ENCODE assay signal across 14 cellular contexts in genomic region chr16:9114842-9115241, GRCh38. TPM values are rescaled to one million over a fixed set of nuclear protein-coding genes. Genes with fewer than 3 reads are reported as not detected.
DNase-seq lines count a peak whose midpoint lies in the region; ATAC-seq and TF ChIP-seq lines count a peak whose summit lies in the region.
"Had no signal": no experiment of that assay in that cellular context is flagged by ENCODE, and none has a peak within 500 bp of the region (broad histone marks: within the 10 kb centered on the region; RNA-seq: fewer than 3 reads in every experiment).

No MANE protein-coding gene starts in this region.

- H3K36me3 Mint-ChIP-seq in activated T-cell treated with anti-CD3 and anti-CD28 coated beads, Interleukin-2, amount 50 U/mL, for 24 hours (ENCODE audit: low read depth), result peaks cover 100% of the 10 kb centered on the region
- peaks cover 90% of the 10 kb centered on the region for H3K36me3 Mint-ChIP-seq in activated CD8-positive, alpha-beta T cell treated with anti-CD3 and anti-CD28 coated beads for 36 hours (ENCODE audit: low read depth)
- H3K36me3 Mint-ChIP-seq in endothelial cell (ENCODE audit: low read depth, unreplicated experiment), result peaks cover 15% of the 10 kb centered on the region

- H3K27me3 Mint-ChIP-seq in activated T-cell treated with anti-CD3 and anti-CD28 coated beads, Interleukin-2, amount 50 U/mL, for 24 hours, result no peaks in the 10 kb centered on the region
- no peaks in the 10 kb centered on the region for H3K27me3 Mint-ChIP-seq in activated CD8-positive, alpha-beta T cell treated with anti-CD3 and anti-CD28 coated beads for 36 hours
- H3K27me3 Mint-ChIP-seq in endothelial cell (ENCODE audit: unreplicated experiment), result no peaks in the 10 kb centered on the region
- H3K27me3 Mint-ChIP-seq: stimulated activated naive B cell treated with anti-CD40 and anti-IgM and Interleukin-4, amounts not matched to agents 10 μg/mL and 1 μg/mL and 100 μg/mL, for 72 hours had no signal

- no peak overlapping the region for H3K4me3 ChIP-seq in neutrophil (ENCODE audit: low read depth in 1 of 2, low read length in 1 of 2)
- H3K4me3 ChIP-seq: colonic mucosa, left ventricle myocardium inferior had no signal

- peak overlapping the region; percentile 64 for H3K27ac ChIP-seq in neutrophil
- H3K27ac ChIP-seq: colonic mucosa, left ventricle myocardium inferior had no signal

- intact Hi-C loops in activated CD8-positive, alpha-beta T cell treated with anti-CD3 and anti-CD28 coated beads for 36 hours (cut with micrococcal nuclease), result no loop called here

- CTCF ChIA-PET in activated CD8-positive, alpha-beta T cell treated with anti-CD3 and anti-CD28 coated beads for 36 hours (lab: Charles Lee), result interaction anchor here (1.1 to 2.2 kb wide), 2 partner anchors 24 to 106 kb away, joined by 3 to 11 read pairs; no protein-coding TSS in a partner anchor

- H3K9me3 Mint-ChIP-seq in activated T-cell treated with anti-CD3 and anti-CD28 coated beads, Interleukin-2, amount 50 U/mL, for 24 hours, result no peaks in the 10 kb centered on the region
- no peaks in the 10 kb centered on the region for H3K9me3 Mint-ChIP-seq in activated CD8-positive, alpha-beta T cell treated with anti-CD3 and anti-CD28 coated beads for 36 hours
- no peaks in the 10 kb centered on the region for H3K9me3 Mint-ChIP-seq in endothelial cell (ENCODE audit: unreplicated experiment)
- H3K9me3 Mint-ChIP-seq: stimulated activated naive B cell treated with anti-CD40 and anti-IgM and Interleukin-4, amounts not matched to agents 10 μg/mL and 1 μg/mL and 100 μg/mL, for 72 hours had no signal

- peaks cover 63% of the 10 kb centered on the region for H3K36me3 ChIP-seq in neutrophil

- no peak for TF ChIP-seq CTCF in activated CD8-positive, alpha-beta T cell treated with anti-CD3 and anti-CD28 coated beads for 36 hours (IDR thresholded peaks at IDR 0.05)
- TF ChIP-seq CTCF in endothelial cell (IDR thresholded peaks at IDR 0.05; ENCODE audit: unreplicated experiment), result no peak
- no peak for TF ChIP-seq CTCF in neutrophil (IDR thresholded peaks at IDR 0.05)

- H3K4me1 Mint-ChIP-seq in activated T-cell treated with anti-CD3 and anti-CD28 coated beads, Interleukin-2, amount 50 U/mL, for 24 hours (ENCODE audit: low read depth), result peaks cover 97% of the 10 kb centered on the region
- H3K4me1 Mint-ChIP-seq in activated CD8-positive, alpha-beta T cell treated with anti-CD3 and anti-CD28 coated beads for 36 hours (ENCODE audit: low read depth), result peaks cover 87% of the 10 kb centered on the region
- H3K4me1 Mint-ChIP-seq in endothelial cell (ENCODE audit: unreplicated experiment), result peaks cover 29% of the 10 kb centered on the region

- no peaks in the 10 kb centered on the region for H3K27me3 ChIP-seq in neutrophil
- H3K27me3 ChIP-seq: colonic mucosa had no signal

- no peaks in the 10 kb centered on the region for H3K9me3 ChIP-seq in neutrophil
- H3K9me3 ChIP-seq: colonic mucosa, left ventricle myocardium inferior had no signal

- H3K27ac Mint-ChIP-seq in activated T-cell treated with anti-CD3 and anti-CD28 coated beads, Interleukin-2, amount 50 U/mL, for 24 hours, result peak overlapping the region; percentile 86
- peak overlapping the region; percentile 88 for H3K27ac Mint-ChIP-seq in activated CD8-positive, alpha-beta T cell treated with anti-CD3 and anti-CD28 coated beads for 36 hours
- peak overlapping the region; percentile 73 for H3K27ac Mint-ChIP-seq in endothelial cell (ENCODE audit: unreplicated experiment)

- no peak overlapping the region for H3K4me3 Mint-ChIP-seq in activated T-cell treated with anti-CD3 and anti-CD28 coated beads, Interleukin-2, amount 50 U/mL, for 24 hours
- H3K4me3 Mint-ChIP-seq in activated CD8-positive, alpha-beta T cell treated with anti-CD3 and anti-CD28 coated beads for 36 hours, result no peak overlapping the region
- H3K4me3 Mint-ChIP-seq in endothelial cell (ENCODE audit: unreplicated experiment), result peak overlapping the region; percentile 13
- H3K4me3 Mint-ChIP-seq: stimulated activated naive B cell treated with anti-CD40 and anti-IgM and Interleukin-4, amounts not matched to agents 10 μg/mL and 1 μg/mL and 100 μg/mL, for 72 hours had no signal

- ATAC-seq in activated CD8-positive, alpha-beta T cell treated with anti-CD3 and anti-CD28 coated beads for 36 hours, result no peak
- no peak for ATAC-seq in GM21360 (IDR thresholded peaks at IDR 0.05; ENCODE audit: unreplicated experiment)
- ATAC-seq: stimulated activated naive B cell treated with anti-CD40 and anti-IgM and Interleukin-4, amounts not matched to agents 10 μg/mL and 1 μg/mL and 100 μg/mL, for 72 hours had no signal

- peaks cover 53 to 65% of the 10 kb centered on the region in 2 experiments for H3K4me1 ChIP-seq in neutrophil (ENCODE audit: control insufficient read depth in 1 of 2, insufficient read depth in 1 of 2, low read depth in 1 of 2, low read length in 1 of 2)

- POLR2A ChIA-PET in activated CD8-positive, alpha-beta T cell treated with anti-CD3 and anti-CD28 coated beads for 36 hours (lab: Charles Lee), result interaction anchor here (7.8 kb wide), 1 partner anchor 15 kb away, joined by 69 read pairs; no protein-coding TSS in a partner anchor

- no peak for DNase-seq in activated T-cell treated with anti-CD3 and anti-CD28 coated beads, Interleukin-2, amount 50 U/mL, for 24 hours
- no peak for DNase-seq in activated T-cell treated with anti-CD3 and anti-CD28 coated beads, Interleukin-2, amount 50 U/mL, for 1 hour
- DNase-seq in activated CD8-positive, alpha-beta T cell treated with anti-CD3 and anti-CD28 coated beads for 36 hours, result no peak
- DNase-seq in endothelial cell (ENCODE audit: low spot score) (no peak), Ammon's horn (ENCODE audit: low spot score) (no peak)
- DNase-seq in activated CD4-positive, CD25-positive, alpha-beta regulatory T cell treated with anti-CD3 and anti-CD28 coated beads, Interleukin-2, amount 50 U/mL, for 72 hours, result no peak
- DNase-seq: colonic mucosa; left ventricle myocardium inferior; NCI-H2107; NCI-H774; Right ventricle myocardium superior; stimulated activated naive B cell treated with anti-CD40 and anti-IgM and Interleukin-4, amounts not matched to agents 10 μg/mL and 1 μg/mL and 100 μg/mL, for 72 hours had no signal

RNA-seq across cellular contexts. Expression of gene HAPSTR1, which starts 23.4 kb away (rescaled TPM):
- total RNA-seq in activated CD8-positive, alpha-beta T cell treated with anti-CD3 and anti-CD28 coated beads for 36 hours, result 10 to 100 TPM; 52.5 to 53.4 TPM
- 86.0 TPM for total RNA-seq in endothelial cell (ENCODE audit: unreplicated experiment)
